ENCODE assay signal across 17 cellular contexts in the genomic region with DNA sequence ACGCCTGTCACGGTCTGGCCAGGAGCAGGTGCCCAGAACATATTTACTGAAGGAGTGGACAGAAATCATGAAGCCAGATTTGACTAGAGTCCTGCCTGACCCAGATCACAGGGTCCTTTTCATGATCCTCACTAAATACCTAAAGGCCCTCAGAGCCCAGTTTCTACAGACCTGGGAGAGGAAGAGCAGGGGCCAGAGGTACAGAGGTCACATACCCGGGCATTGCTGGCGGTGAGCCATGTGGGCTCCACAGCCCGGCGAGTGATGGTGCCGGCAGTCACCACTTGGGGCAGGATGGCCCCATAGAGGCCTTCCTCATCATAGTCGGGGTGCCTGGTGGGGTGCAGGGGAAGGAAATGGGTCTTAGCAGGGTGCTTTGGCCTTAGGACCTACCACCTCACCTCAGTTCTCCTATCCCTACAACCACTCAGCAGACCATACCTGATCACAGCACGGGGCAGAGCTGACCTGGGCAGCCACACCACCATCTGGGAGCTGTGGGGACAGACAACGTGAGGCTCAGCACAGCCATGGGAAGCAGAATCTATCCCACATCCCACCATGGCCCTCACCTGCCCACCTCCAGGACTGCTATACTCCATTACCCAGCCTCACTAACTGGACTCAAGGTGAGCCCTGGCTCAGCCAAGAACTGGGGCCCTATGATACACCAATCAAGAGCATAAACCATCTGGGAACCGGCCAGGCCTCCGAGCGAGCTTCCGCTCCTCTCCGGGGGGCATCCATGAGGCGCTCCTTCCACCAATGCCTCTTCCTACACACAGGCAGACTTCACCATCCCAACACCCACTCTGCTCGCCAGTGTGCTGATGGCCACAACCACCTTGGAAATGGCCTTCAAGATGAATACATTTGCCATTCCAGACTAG. TPM values are rescaled to one million over a fixed set of nuclear protein-coding genes. Genes with fewer than 3 reads are reported as not detected.
DNase-seq lines count a peak whose midpoint lies in the region; ATAC-seq, FAIRE-seq and TF ChIP-seq lines count a peak whose summit lies in the region.
"Had no signal": no experiment of that assay in that cellular context is flagged by ENCODE, and none has a peak within 500 bp of the region (broad histone marks: within the 10 kb centered on the region; RNA-seq: fewer than 3 reads in every experiment).

No MANE protein-coding gene starts in this region.

- H3K36me3 ChIP-seq in GM12878 (ENCODE audit: control insufficient read depth in 2 of 2, insufficient read depth in 2 of 2, low read length in 1 of 2), result peaks cover 65% of the 10 kb centered on the region in 2 experiments
- no peaks in the 10 kb centered on the region for H3K36me3 ChIP-seq in neural progenitor cell

- H3K4me3 Mint-ChIP-seq in neural progenitor cell, result no peak overlapping the region
- H3K4me3 Mint-ChIP-seq: brain, nephron had no signal

- ATAC-seq in GM12878, result peak; percentile 42
- ATAC-seq in GM18505 (IDR thresholded peaks at IDR 0.05; ENCODE audit: unreplicated experiment), result no peak
- no peak for ATAC-seq in HG03469 (IDR thresholded peaks at IDR 0.05; ENCODE audit: unreplicated experiment)
- no peak for ATAC-seq in GM19455 (IDR thresholded peaks at IDR 0.05; ENCODE audit: unreplicated experiment)

- 81% methylated on average over 17 of the region's 17 CpGs for WGBS in GM12878 (ENCODE audit: insufficient coverage, insufficient replicate concordance, low lambda C conversion rate, missing lambda C conversion rate)

- H3K4me2 ChIP-seq in GM12878 (ENCODE audit: control insufficient read depth, insufficient read depth) (no peak overlapping the region), neural progenitor cell (no peak overlapping the region)

- H3K27me3 Mint-ChIP-seq in neural progenitor cell (ENCODE audit: insufficient read depth, low read depth), result peaks cover 5% of the 10 kb centered on the region

- peak; percentile 20 for DNase-seq in DMS 273 (lab: John Stamatoyannopoulos, UW; ENCODE audit: unreplicated experiment)
- DNase-seq in DMS 273 treated with DMSO at 0.1 percent for 48 hours (lab: John Stamatoyannopoulos, UW), result no peak
- peak; percentile 47 for DNase-seq in HuH-7.5 (ENCODE audit: low spot score)
- DNase-seq in GM12878 (ENCODE audit: low read depth, low spot score), result no peak
- no peak for DNase-seq in neural progenitor cell (ENCODE audit: low spot score)
- DNase-seq: kidney, NCI-H1417 treated with DMSO at 0.1 percent for 48 hours, NCI-H748 treated with DMSO at 0.1 percent for 48 hours had no signal

- TF ChIP-seq POLR2A in GM12878 (IDR thresholded peaks at IDR 0.05; ENCODE audit: low read depth, low read length) (peak; percentile 13; the same call in 1 of the 2 replicates), GM18505 (IDR thresholded peaks at IDR 0.05; ENCODE audit: borderline replicate concordance, extremely low read depth, insufficient read depth, insufficient read length) (no peak)

- RAD21 ChIA-PET in GM12878 (lab: Charles Lee; ENCODE audit: unreplicated experiment), result no interaction called here

- no peak overlapping the region for H3K9ac ChIP-seq in GM12878 (ENCODE audit: control insufficient read depth, insufficient read depth, low read length)
- H3K9ac ChIP-seq in neural progenitor cell, result no peak overlapping the region

- H2AFZ ChIP-seq in GM12878 (ENCODE audit: control insufficient read depth, low read depth, low read length) (no peak overlapping the region), neural progenitor cell (replicated peaks) (no peak overlapping the region)

- H3K27ac Mint-ChIP-seq in neural progenitor cell, result no peak overlapping the region
- H3K27ac Mint-ChIP-seq: brain, nephron had no signal

- H4K20me1 ChIP-seq in GM12878 (ENCODE audit: control insufficient read depth, insufficient read depth), result peaks cover 2% of the 10 kb centered on the region; the same call in 1 of the 2 replicates
- peaks cover 3% of the 10 kb centered on the region for H4K20me1 ChIP-seq in neural progenitor cell (ENCODE audit: low read depth)

- no peaks in the 10 kb centered on the region for H3K4me1 Mint-ChIP-seq in neural progenitor cell
- H3K4me1 Mint-ChIP-seq: brain, nephron had no signal

- H3K36me3 Mint-ChIP-seq in neural progenitor cell, result peaks cover 40% of the 10 kb centered on the region

- in situ Hi-C loops in GM12878 (cut with MboI), result no loop called here

- 0 out of 6 replicates have a peak, but pooled peaks of 1 of the 3 experiments have one; percentile 4 for TF ChIP-seq CTCF in GM12878 (IDR thresholded peaks at IDR 0.05 in 2 of 3, conservative IDR thresholded peaks at IDR 0.05 in 1 of 3; ENCODE audit: control insufficient read depth in 2 of 3, extremely low read depth in 1 of 3, insufficient read depth in 1 of 3, low read depth in 3 of 3, low read length in 3 of 3)
- TF ChIP-seq CTCF in neural progenitor cell (IDR thresholded peaks at IDR 0.05), result peak; percentile 9

- no peak for TF ChIP-seq RAD21 in GM12878 (IDR thresholded peaks at IDR 0.05; ENCODE audit: insufficient read depth, low read depth, low read length)

- no peak for TF ChIP-seq EP300 in GM12878 (IDR thresholded peaks at IDR 0.05; ENCODE audit: borderline replicate concordance in 1 of 2, control insufficient read depth in 1 of 2, low read depth in 2 of 2, low read length in 2 of 2)

- SMC1A ChIA-PET in GM12878 (lab: Charles Lee; ENCODE audit: uncharacterized antibody, unreplicated experiment), result no interaction called here

- H3F3A ChIP-seq in neural progenitor cell (ENCODE audit: low read depth), result peaks cover 17% of the 10 kb centered on the region

- no peaks in the 10 kb centered on the region for H3K9me3 Mint-ChIP-seq in neural progenitor cell
- H3K9me3 Mint-ChIP-seq: brain, nephron had no signal

- no peaks in the 10 kb centered on the region for H3K27me3 ChIP-seq in GM12878 (replicated peaks in 1 of 2; ENCODE audit: control insufficient read depth in 2 of 2, insufficient read depth in 2 of 2, low read length in 1 of 2)
- no peaks in the 10 kb centered on the region for H3K27me3 ChIP-seq in neural progenitor cell

- CTCF ChIA-PET in GM12878 (lab: Yijun Ruan, JAX), result interaction anchor here (0.9 kb wide), 1 partner anchor 10 kb away, joined by 4 read pairs; no protein-coding TSS in a partner anchor

- H3K4me1 ChIP-seq in GM12878 (ENCODE audit: control insufficient read depth, insufficient read depth, low read length) (no peaks in the 10 kb centered on the region; the same call in 1 of the 2 replicates), neural progenitor cell (no peaks in the 10 kb centered on the region)
- H3K4me1 ChIP-seq: HAP-1 had no signal

- intact Hi-C loops in GM12878 (cut with micrococcal nuclease; ENCODE audit: unreplicated experiment), result no loop called here

- no peak overlapping the region for H3K4me3 ChIP-seq in GM12878
- H3K4me3 ChIP-seq in neural progenitor cell, result no peak overlapping the region
- H3K4me3 ChIP-seq: HAP-1 had no signal

- no peaks in the 10 kb centered on the region for H3K79me2 ChIP-seq in GM12878 (ENCODE audit: control insufficient read depth, insufficient read depth, low read length)
- H3K79me2 ChIP-seq in neural progenitor cell (ENCODE audit: low read depth), result no peaks in the 10 kb centered on the region

- no peaks in the 10 kb centered on the region for H3K9me3 ChIP-seq in GM12878 (replicated peaks; ENCODE audit: control insufficient read depth, insufficient read depth, low read length)
- H3K9me3 ChIP-seq in neural progenitor cell (ENCODE audit: low read depth), result no peaks in the 10 kb centered on the region
- H3K9me3 ChIP-seq: HAP-1 had no signal

- FAIRE-seq in GM12878 (lab: Jason Lieb, UNC), result no peak
- FAIRE-seq: D721Med, GM12892, kidney had no signal

- no TSS peak for BruUV-seq in GM12878 (replicated peaks; lab: Mats Ljungman, UMichigan)

- POLR2A ChIA-PET in GM12878 (lab: Charles Lee), result no interaction called here

- H3K27ac ChIP-seq in GM12878 (ENCODE audit: control insufficient read depth, insufficient read depth) (no peak overlapping the region), neural progenitor cell (no peak overlapping the region)
- H3K27ac ChIP-seq: 22Rv1 had no signal

TF ChIP-seq in GM12878, 131 proteins besides CTCF, POLR2A, EP300 and RAD21 (continues in another document):
- no peak for TF ChIP-seq RELA (IDR thresholded peaks at IDR 0.05; ENCODE audit: borderline replicate concordance, partially characterized antibody)
- no peak for TF ChIP-seq ETV6 (conservative IDR thresholded peaks at IDR 0.05 in 1 of 2, IDR thresholded peaks at IDR 0.05 in 1 of 2; ENCODE audit: borderline replicate concordance in 1 of 2, low read depth in 1 of 2)
- TF ChIP-seq FOS (IDR thresholded peaks at IDR 0.05; ENCODE audit: borderline replicate concordance, extremely low read depth, insufficient read length), result no peak
- TF ChIP-seq RBBP5 (conservative IDR thresholded peaks at IDR 0.05), result no peak
- no peak for TF ChIP-seq SUPT20H (IDR thresholded peaks at IDR 0.05; ENCODE audit: borderline replicate concordance, control insufficient read depth, low read depth, low read length)
- TF ChIP-seq PAX8 (IDR thresholded peaks at IDR 0.05), result no peak
- TF ChIP-seq FOXK2 (IDR thresholded peaks at IDR 0.05), result no peak

RNA-seq across cellular contexts. Expression of a gene that starts 12.9 kb away (rescaled TPM):
- total RNA-seq in GM12878 (2013; cell fraction: nucleolus; rRNA removed), result 122 and 151 TPM in 2 replicates
- 50.5 and 54.8 TPM in 2 replicates for total RNA-seq in GM12878 (2014; rRNA removed)
- total RNA-seq in GM12878 (2014; rRNA removed; fragmentation: Illumina TruSeq; extraction: Trizol), result 26.3 and 27.3 TPM in 2 replicates
- 66.2 and 71.1 TPM in 2 replicates for total RNA-seq in GM12878 (2021)
- polyA plus RNA-seq in GM12878 (2011; ENCODE audit: low read depth), result 29.0 TPM
- 21.1 and 23.8 TPM in 2 replicates for polyA plus RNA-seq in GM12878 (2011; rRNA removed)
- 21.0 and 26.9 TPM in 2 replicates for polyA plus RNA-seq in GM12878 (2011; cell fraction: cytosol; rRNA removed)
- 186 and 256 TPM in 2 replicates for polyA plus RNA-seq in GM12878 (2011; cell fraction: nucleus; rRNA removed)
- 36.6 and 46.1 TPM in 2 replicates for polyA plus RNA-seq in GM12878 (2012)
- polyA plus RNA-seq in GM12878 (2014; fragmentation: Illumina TruSeq; extraction: Trizol), result 24.7 and 35.7 TPM in 2 replicates
- 10 to 100 TPM; 14.8 to 21.6 TPM for polyA plus RNA-seq in GM12878 (2014; fragmentation: Nextera tagmentation; extraction: Ambion mirVana)
- 41.8 and 46.4 TPM in 2 replicates for polyA plus RNA-seq in GM12878 (2014; rRNA removed)
- 10 to 100 TPM; 30.2 to 40.4 TPM for polyA plus RNA-seq in GM12878 (2016; fragmentation: Nextera tagmentation; extraction: Ambion mirVana)
- 23.7 and 44.0 TPM in 2 replicates for polyA minus RNA-seq in GM12878 (2011; rRNA and poly(A)+ RNA removed)
- polyA minus RNA-seq in GM12878 (2011; cell fraction: cytosol; rRNA and poly(A)+ RNA removed), result 13.7 and 22.3 TPM in 2 replicates
- polyA minus RNA-seq in GM12878 (2011; cell fraction: nucleus; rRNA and poly(A)+ RNA removed), result 59.7 and 112 TPM in 2 replicates
- total RNA-seq in neural progenitor cell (ENCODE audit: low replicate concordance), result 25.2 and 43.5 TPM in 2 replicates

Comparison
In these comparisons a context has a peak if more than half of its experiments do, and no peak if none do; other contexts are left out.
1. DNase-seq: peak in DMS 273 (single experiment) and HuH-7.5 (single experiment); none in DMS 273 treated with DMSO at 0.1 percent for 48 hours (single experiment), GM12878 (single experiment) and neural progenitor cell (single experiment).